In the genomic region with DNA sequence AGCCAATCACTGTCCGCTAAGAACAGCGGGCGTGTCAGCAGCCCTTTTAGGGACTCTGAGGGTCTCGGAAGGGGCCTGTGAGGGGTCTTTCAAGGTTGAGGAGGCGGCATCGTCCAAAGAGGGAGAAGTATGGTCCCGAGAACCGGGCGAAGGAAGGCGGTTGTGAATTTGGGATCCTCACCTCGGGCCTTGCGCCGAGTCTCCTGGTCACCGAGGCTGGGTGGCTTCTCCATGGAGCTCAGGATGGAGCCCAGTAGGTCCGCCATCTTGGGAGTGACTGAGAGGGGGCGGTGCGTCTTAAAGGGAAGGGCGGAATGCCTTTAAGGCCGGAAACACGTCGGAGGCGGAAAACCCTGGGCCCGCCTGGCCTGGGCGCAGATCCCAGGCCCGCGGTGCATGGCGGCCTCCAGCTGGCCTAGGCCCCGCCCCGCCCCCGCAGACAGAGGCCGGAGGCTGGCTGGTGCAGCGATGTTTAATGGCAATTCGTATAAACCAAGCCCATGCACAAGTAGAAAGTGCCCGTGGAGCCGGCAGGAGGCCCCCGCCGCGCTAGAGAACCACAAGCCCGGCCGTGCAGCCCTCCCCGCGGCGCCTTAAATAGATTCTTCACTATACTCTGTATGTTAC, we compare ENCODE assay signal across 1 cellular context.
TF ChIP-seq lines count a peak whose summit lies in the region.

A gene with protein sequence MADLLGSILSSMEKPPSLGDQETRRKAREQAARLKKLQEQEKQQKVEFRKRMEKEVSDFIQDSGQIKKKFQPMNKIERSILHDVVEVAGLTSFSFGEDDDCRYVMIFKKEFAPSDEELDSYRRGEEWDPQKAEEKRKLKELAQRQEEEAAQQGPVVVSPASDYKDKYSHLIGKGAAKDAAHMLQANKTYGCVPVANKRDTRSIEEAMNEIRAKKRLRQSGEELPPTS (minus strand): TSS at position 279 of the 627 bp plus-strand sequence. CDS start 13 bp downstream, at position 266.

TF ChIP-seq in IMR-90, 13 proteins besides CTCF, POLR2A, EP300 and RAD21 (continued from another document):
- TF ChIP-seq, protein P1, sequence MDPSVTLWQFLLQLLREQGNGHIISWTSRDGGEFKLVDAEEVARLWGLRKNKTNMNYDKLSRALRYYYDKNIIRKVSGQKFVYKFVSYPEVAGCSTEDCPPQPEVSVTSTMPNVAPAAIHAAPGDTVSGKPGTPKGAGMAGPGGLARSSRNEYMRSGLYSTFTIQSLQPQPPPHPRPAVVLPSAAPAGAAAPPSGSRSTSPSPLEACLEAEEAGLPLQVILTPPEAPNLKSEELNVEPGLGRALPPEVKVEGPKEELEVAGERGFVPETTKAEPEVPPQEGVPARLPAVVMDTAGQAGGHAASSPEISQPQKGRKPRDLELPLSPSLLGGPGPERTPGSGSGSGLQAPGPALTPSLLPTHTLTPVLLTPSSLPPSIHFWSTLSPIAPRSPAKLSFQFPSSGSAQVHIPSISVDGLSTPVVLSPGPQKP (IDR thresholded peaks at IDR 0.05; ENCODE audit: borderline replicate concordance, low read depth, low read length): no peak
